ENCODE assay signal across 1 cellular context in genomic region chr12:74538491-74539258, GRCh38.
A peak's percentile ranks its signal among the peaks of the same experiment; 100 is the strongest.
TF ChIP-seq lines count a peak whose summit lies in the region.

No MANE protein-coding gene starts in this region.

TF ChIP-seq in K562, 482 proteins besides CTCF, POLR2A, EP300 and RAD21:
- TF ChIP-seq, protein P1, sequence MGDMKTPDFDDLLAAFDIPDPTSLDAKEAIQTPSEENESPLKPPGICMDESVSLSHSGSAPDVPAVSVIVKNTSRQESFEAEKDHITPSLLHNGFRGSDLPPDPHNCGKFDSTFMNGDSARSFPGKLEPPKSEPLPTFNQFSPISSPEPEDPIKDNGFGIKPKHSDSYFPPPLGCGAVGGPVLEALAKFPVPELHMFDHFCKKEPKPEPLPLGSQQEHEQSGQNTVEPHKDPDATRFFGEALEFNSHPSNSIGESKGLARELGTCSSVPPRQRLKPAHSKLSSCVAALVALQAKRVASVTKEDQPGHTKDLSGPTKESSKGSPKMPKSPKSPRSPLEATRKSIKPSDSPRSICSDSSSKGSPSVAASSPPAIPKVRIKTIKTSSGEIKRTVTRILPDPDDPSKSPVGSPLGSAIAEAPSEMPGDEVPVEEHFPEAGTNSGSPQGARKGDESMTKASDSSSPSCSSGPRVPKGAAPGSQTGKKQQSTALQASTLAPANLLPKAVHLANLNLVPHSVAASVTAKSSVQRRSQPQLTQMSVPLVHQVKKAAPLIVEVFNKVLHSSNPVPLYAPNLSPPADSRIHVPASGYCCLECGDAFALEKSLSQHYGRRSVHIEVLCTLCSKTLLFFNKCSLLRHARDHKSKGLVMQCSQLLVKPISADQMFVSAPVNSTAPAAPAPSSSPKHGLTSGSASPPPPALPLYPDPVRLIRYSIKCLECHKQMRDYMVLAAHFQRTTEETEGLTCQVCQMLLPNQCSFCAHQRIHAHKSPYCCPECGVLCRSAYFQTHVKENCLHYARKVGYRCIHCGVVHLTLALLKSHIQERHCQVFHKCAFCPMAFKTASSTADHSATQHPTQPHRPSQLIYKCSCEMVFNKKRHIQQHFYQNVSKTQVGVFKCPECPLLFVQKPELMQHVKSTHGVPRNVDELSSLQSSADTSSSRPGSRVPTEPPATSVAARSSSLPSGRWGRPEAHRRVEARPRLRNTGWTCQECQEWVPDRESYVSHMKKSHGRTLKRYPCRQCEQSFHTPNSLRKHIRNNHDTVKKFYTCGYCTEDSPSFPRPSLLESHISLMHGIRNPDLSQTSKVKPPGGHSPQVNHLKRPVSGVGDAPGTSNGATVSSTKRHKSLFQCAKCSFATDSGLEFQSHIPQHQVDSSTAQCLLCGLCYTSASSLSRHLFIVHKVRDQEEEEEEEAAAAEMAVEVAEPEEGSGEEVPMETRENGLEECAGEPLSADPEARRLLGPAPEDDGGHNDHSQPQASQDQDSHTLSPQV (IDR thresholded peaks at IDR 0.05), result peak; percentile 65; the same call in 1 of the 2 replicates
- no peak for TF ChIP-seq NR1H2 (CRISPR knock-in tag; IDR thresholded peaks at IDR 0.05)
- 0 out of 4 replicates have a peak, but pooled peaks of 1 of the 2 experiments have one; percentile 9 for TF ChIP-seq HDAC1 (IDR thresholded peaks at IDR 0.05)
- no peak for TF ChIP-seq MTA1 (IDR thresholded peaks at IDR 0.05; ENCODE audit: borderline replicate concordance)
- no peak for TF ChIP-seq KDM1A (IDR thresholded peaks at IDR 0.05)
- no peak for TF ChIP-seq RBM22 (IDR thresholded peaks at IDR 0.05; ENCODE audit: low read depth, low read length, poor library complexity, severe bottlenecking)
- TF ChIP-seq RBM17 (IDR thresholded peaks at IDR 0.05; ENCODE audit: borderline replicate concordance, low read depth, low read length), result no peak
- TF ChIP-seq TCF7 (IDR thresholded peaks at IDR 0.05; ENCODE audit: borderline replicate concordance), result no peak
- TF ChIP-seq L3MBTL2 (IDR thresholded peaks at IDR 0.05), result peak; percentile 78
- peak; percentile 50; the same call in 1 of the 2 replicates for TF ChIP-seq NFE2 (IDR thresholded peaks at IDR 0.05; ENCODE audit: low read depth)
- TF ChIP-seq E2F6 (IDR thresholded peaks at IDR 0.05; ENCODE audit: borderline replicate concordance in 1 of 2, extremely low read depth in 1 of 2, insufficient read depth in 1 of 2, insufficient read length in 1 of 2, low read depth in 1 of 2, low read length in 1 of 2, poor library complexity in 1 of 2, severe bottlenecking in 1 of 2), result peak; percentile 21 to 38
- TF ChIP-seq, protein P2, sequence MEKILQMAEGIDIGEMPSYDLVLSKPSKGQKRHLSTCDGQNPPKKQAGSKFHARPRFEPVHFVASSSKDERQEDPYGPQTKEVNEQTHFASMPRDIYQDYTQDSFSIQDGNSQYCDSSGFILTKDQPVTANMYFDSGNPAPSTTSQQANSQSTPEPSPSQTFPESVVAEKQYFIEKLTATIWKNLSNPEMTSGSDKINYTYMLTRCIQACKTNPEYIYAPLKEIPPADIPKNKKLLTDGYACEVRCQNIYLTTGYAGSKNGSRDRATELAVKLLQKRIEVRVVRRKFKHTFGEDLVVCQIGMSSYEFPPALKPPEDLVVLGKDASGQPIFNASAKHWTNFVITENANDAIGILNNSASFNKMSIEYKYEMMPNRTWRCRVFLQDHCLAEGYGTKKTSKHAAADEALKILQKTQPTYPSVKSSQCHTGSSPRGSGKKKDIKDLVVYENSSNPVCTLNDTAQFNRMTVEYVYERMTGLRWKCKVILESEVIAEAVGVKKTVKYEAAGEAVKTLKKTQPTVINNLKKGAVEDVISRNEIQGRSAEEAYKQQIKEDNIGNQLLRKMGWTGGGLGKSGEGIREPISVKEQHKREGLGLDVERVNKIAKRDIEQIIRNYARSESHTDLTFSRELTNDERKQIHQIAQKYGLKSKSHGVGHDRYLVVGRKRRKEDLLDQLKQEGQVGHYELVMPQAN (IDR thresholded peaks at IDR 0.05; ENCODE audit: borderline replicate concordance), result 0 out of 2 replicates have a peak, but pooled peaks have one; percentile 40
- no peak for TF ChIP-seq ID3 (CRISPR knock-in tag; IDR thresholded peaks at IDR 0.05)
- TF ChIP-seq ID3 (tag; IDR thresholded peaks at IDR 0.05), result peak; percentile 65; the same call in 1 of the 2 replicates
- TF ChIP-seq MECOM (CRISPR knock-in tag; IDR thresholded peaks at IDR 0.05), result no peak
- peak in 1 of 2 experiments; percentile 48; a peak in 1 of 4 replicates for TF ChIP-seq SIN3A (IDR thresholded peaks at IDR 0.05; ENCODE audit: borderline replicate concordance in 2 of 2, control insufficient read depth in 1 of 2, low read depth in 2 of 2, low read length in 2 of 2)
- TF ChIP-seq, protein P3, sequence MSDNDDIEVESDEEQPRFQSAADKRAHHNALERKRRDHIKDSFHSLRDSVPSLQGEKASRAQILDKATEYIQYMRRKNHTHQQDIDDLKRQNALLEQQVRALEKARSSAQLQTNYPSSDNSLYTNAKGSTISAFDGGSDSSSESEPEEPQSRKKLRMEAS (CRISPR knock-in tag; IDR thresholded peaks at IDR 0.05), result peak; percentile 51
- TF ChIP-seq, protein P4, sequence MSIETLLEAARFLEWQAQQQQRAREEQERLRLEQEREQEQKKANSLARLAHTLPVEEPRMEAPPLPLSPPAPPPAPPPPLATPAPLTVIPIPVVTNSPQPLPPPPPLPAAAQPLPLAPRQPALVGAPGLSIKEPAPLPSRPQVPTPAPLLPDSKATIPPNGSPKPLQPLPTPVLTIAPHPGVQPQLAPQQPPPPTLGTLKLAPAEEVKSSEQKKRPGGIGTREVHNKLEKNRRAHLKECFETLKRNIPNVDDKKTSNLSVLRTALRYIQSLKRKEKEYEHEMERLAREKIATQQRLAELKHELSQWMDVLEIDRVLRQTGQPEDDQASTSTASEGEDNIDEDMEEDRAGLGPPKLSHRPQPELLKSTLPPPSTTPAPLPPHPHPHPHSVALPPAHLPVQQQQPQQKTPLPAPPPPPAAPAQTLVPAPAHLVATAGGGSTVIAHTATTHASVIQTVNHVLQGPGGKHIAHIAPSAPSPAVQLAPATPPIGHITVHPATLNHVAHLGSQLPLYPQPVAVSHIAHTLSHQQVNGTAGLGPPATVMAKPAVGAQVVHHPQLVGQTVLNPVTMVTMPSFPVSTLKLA (conservative IDR thresholded peaks at IDR 0.05), result peak; percentile 43 to 60
- TF ChIP-seq, protein P5, sequence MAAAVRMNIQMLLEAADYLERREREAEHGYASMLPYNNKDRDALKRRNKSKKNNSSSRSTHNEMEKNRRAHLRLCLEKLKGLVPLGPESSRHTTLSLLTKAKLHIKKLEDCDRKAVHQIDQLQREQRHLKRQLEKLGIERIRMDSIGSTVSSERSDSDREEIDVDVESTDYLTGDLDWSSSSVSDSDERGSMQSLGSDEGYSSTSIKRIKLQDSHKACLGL (CRISPR knock-in tag; IDR thresholded peaks at IDR 0.05; ENCODE audit: borderline replicate concordance, poor library complexity, severe bottlenecking), result peak; percentile 18
- TF ChIP-seq ZNF408 (CRISPR knock-in tag; IDR thresholded peaks at IDR 0.05; ENCODE audit: low read depth), result no peak
- TF ChIP-seq, protein P6, sequence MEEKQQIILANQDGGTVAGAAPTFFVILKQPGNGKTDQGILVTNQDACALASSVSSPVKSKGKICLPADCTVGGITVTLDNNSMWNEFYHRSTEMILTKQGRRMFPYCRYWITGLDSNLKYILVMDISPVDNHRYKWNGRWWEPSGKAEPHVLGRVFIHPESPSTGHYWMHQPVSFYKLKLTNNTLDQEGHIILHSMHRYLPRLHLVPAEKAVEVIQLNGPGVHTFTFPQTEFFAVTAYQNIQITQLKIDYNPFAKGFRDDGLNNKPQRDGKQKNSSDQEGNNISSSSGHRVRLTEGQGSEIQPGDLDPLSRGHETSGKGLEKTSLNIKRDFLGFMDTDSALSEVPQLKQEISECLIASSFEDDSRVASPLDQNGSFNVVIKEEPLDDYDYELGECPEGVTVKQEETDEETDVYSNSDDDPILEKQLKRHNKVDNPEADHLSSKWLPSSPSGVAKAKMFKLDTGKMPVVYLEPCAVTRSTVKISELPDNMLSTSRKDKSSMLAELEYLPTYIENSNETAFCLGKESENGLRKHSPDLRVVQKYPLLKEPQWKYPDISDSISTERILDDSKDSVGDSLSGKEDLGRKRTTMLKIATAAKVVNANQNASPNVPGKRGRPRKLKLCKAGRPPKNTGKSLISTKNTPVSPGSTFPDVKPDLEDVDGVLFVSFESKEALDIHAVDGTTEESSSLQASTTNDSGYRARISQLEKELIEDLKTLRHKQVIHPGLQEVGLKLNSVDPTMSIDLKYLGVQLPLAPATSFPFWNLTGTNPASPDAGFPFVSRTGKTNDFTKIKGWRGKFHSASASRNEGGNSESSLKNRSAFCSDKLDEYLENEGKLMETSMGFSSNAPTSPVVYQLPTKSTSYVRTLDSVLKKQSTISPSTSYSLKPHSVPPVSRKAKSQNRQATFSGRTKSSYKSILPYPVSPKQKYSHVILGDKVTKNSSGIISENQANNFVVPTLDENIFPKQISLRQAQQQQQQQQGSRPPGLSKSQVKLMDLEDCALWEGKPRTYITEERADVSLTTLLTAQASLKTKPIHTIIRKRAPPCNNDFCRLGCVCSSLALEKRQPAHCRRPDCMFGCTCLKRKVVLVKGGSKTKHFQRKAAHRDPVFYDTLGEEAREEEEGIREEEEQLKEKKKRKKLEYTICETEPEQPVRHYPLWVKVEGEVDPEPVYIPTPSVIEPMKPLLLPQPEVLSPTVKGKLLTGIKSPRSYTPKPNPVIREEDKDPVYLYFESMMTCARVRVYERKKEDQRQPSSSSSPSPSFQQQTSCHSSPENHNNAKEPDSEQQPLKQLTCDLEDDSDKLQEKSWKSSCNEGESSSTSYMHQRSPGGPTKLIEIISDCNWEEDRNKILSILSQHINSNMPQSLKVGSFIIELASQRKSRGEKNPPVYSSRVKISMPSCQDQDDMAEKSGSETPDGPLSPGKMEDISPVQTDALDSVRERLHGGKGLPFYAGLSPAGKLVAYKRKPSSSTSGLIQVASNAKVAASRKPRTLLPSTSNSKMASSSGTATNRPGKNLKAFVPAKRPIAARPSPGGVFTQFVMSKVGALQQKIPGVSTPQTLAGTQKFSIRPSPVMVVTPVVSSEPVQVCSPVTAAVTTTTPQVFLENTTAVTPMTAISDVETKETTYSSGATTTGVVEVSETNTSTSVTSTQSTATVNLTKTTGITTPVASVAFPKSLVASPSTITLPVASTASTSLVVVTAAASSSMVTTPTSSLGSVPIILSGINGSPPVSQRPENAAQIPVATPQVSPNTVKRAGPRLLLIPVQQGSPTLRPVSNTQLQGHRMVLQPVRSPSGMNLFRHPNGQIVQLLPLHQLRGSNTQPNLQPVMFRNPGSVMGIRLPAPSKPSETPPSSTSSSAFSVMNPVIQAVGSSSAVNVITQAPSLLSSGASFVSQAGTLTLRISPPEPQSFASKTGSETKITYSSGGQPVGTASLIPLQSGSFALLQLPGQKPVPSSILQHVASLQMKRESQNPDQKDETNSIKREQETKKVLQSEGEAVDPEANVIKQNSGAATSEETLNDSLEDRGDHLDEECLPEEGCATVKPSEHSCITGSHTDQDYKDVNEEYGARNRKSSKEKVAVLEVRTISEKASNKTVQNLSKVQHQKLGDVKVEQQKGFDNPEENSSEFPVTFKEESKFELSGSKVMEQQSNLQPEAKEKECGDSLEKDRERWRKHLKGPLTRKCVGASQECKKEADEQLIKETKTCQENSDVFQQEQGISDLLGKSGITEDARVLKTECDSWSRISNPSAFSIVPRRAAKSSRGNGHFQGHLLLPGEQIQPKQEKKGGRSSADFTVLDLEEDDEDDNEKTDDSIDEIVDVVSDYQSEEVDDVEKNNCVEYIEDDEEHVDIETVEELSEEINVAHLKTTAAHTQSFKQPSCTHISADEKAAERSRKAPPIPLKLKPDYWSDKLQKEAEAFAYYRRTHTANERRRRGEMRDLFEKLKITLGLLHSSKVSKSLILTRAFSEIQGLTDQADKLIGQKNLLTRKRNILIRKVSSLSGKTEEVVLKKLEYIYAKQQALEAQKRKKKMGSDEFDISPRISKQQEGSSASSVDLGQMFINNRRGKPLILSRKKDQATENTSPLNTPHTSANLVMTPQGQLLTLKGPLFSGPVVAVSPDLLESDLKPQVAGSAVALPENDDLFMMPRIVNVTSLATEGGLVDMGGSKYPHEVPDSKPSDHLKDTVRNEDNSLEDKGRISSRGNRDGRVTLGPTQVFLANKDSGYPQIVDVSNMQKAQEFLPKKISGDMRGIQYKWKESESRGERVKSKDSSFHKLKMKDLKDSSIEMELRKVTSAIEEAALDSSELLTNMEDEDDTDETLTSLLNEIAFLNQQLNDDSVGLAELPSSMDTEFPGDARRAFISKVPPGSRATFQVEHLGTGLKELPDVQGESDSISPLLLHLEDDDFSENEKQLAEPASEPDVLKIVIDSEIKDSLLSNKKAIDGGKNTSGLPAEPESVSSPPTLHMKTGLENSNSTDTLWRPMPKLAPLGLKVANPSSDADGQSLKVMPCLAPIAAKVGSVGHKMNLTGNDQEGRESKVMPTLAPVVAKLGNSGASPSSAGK (IDR thresholded peaks at IDR 0.05), result peak; percentile 77
- TF ChIP-seq ZNF699 (CRISPR knock-in tag; IDR thresholded peaks at IDR 0.05; ENCODE audit: insufficient replicate concordance), result no peak
